1 cellular context compared by ENCODE assay signal in the genomic region with DNA sequence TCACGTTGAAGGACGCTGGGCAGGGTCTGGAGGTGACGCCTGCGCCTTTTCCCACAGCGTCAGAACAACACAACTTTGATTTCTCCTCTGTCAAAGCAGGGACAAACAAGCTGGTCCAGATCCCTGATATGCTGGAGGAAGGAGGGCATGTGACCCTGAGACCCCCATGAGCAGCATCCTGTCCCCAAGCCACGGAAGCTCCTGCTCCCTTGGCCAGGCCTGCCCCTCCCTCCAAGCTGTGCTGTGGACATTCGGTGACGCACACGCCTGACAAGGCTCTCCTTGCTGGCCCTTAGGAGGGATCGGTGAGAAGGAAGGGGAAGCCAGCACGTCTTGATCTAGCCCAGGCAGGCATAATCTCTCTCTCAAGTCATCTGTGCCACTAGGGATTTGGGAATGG.
TF ChIP-seq lines count a peak whose summit lies in the region.

No MANE protein-coding gene starts in this region.

TF ChIP-seq in IMR-90, 13 proteins besides CTCF, POLR2A, EP300 and RAD21:
- TF ChIP-seq, protein P1, sequence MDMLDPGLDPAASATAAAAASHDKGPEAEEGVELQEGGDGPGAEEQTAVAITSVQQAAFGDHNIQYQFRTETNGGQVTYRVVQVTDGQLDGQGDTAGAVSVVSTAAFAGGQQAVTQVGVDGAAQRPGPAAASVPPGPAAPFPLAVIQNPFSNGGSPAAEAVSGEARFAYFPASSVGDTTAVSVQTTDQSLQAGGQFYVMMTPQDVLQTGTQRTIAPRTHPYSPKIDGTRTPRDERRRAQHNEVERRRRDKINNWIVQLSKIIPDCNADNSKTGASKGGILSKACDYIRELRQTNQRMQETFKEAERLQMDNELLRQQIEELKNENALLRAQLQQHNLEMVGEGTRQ (IDR thresholded peaks at IDR 0.05; ENCODE audit: low read depth, low read length), result no peak
- TF ChIP-seq CHD1 (IDR thresholded peaks at IDR 0.05; ENCODE audit: low read depth, low read length) (no peak), MAFK (IDR thresholded peaks at IDR 0.05; ENCODE audit: low read depth, low read length) (no peak), MXI1 (IDR thresholded peaks at IDR 0.05; ENCODE audit: borderline replicate concordance, low read depth, low read length) (no peak), SMC3 (IDR thresholded peaks at IDR 0.05; ENCODE audit: low read depth, low read length) (no peak), NFE2L2 (IDR thresholded peaks at IDR 0.05; ENCODE audit: low read depth, low read length) (no peak), FOS (IDR thresholded peaks at IDR 0.05; ENCODE audit: low read depth, low read length) (no peak)
- TF ChIP-seq, protein P2, sequence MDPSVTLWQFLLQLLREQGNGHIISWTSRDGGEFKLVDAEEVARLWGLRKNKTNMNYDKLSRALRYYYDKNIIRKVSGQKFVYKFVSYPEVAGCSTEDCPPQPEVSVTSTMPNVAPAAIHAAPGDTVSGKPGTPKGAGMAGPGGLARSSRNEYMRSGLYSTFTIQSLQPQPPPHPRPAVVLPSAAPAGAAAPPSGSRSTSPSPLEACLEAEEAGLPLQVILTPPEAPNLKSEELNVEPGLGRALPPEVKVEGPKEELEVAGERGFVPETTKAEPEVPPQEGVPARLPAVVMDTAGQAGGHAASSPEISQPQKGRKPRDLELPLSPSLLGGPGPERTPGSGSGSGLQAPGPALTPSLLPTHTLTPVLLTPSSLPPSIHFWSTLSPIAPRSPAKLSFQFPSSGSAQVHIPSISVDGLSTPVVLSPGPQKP (IDR thresholded peaks at IDR 0.05; ENCODE audit: borderline replicate concordance, low read depth, low read length), result no peak
